ENCODE assay signal across 8 cellular contexts in genomic region chr1:111197598-111198289, GRCh38. TPM values are rescaled to one million over a fixed set of nuclear protein-coding genes. Genes with fewer than 3 reads are reported as not detected.
DNase-seq lines count a peak whose midpoint lies in the region; ATAC-seq and TF ChIP-seq lines count a peak whose summit lies in the region.

No MANE protein-coding gene starts in this region.

- H3K27ac Mint-ChIP-seq in activated T-cell treated with anti-CD3 and anti-CD28 coated beads, Interleukin-2, amount 50 U/mL, for 72 hours, result peak overlapping the region; percentile 97
- peak overlapping the region; percentile 95 to 99 (median 98) for H3K27ac Mint-ChIP-seq in immature natural killer cell
- no peak overlapping the region for H3K27ac Mint-ChIP-seq in type B pancreatic cell

- peaks cover 40 to 64% of the 10 kb centered on the region in 2 donors for H3K36me3 Mint-ChIP-seq in activated T-cell treated with anti-CD3 and anti-CD28 coated beads, Interleukin-2, amount 50 U/mL, for 72 hours (ENCODE audit: insufficient read depth in 2 of 2)
- H3K36me3 Mint-ChIP-seq in immature natural killer cell (peaks cover 50 to 68% (median 63%) of the 10 kb centered on the region in 3 donors), type B pancreatic cell (peaks cover 6% of the 10 kb centered on the region)

- H3K27me3 Mint-ChIP-seq in activated T-cell treated with anti-CD3 and anti-CD28 coated beads, Interleukin-2, amount 50 U/mL, for 72 hours (ENCODE audit: low read depth), result no peaks in the 10 kb centered on the region
- H3K27me3 Mint-ChIP-seq in immature natural killer cell (ENCODE audit: low read depth in 3 of 3) (peaks cover 0 to 15% (median 4%) of the 10 kb centered on the region in 3 donors), type B pancreatic cell (no peaks in the 10 kb centered on the region)

- peaks cover 88% of the 10 kb centered on the region for H3K4me1 Mint-ChIP-seq in activated T-cell treated with anti-CD3 and anti-CD28 coated beads, Interleukin-2, amount 50 U/mL, for 72 hours (ENCODE audit: low read depth)
- H3K4me1 Mint-ChIP-seq in immature natural killer cell (peaks cover 82 to 88% of the 10 kb centered on the region in 2 donors), type B pancreatic cell (ENCODE audit: unreplicated experiment) (peaks cover 31% of the 10 kb centered on the region)

- H3K9me3 Mint-ChIP-seq in activated T-cell treated with anti-CD3 and anti-CD28 coated beads, Interleukin-2, amount 50 U/mL, for 72 hours, result no peaks in the 10 kb centered on the region
- H3K9me3 Mint-ChIP-seq in immature natural killer cell (no peaks in the 10 kb centered on the region), type B pancreatic cell (no peaks in the 10 kb centered on the region)

- peak overlapping the region; percentile 93 to 98 for H3K4me3 Mint-ChIP-seq in activated T-cell treated with anti-CD3 and anti-CD28 coated beads, Interleukin-2, amount 50 U/mL, for 72 hours
- H3K4me3 Mint-ChIP-seq in immature natural killer cell, result peak overlapping the region; percentile 96 to 100 (median 99)
- H3K4me3 Mint-ChIP-seq in type B pancreatic cell, result no peak overlapping the region

- peak; percentile 50 to 54 for ATAC-seq in activated T-cell treated with anti-CD3 and anti-CD28 coated beads, Interleukin-2, amount 50 U/mL, for 72 hours (replicated peaks in 1 of 2)
- ATAC-seq in HG03565 (IDR thresholded peaks at IDR 0.05; ENCODE audit: unreplicated experiment) (no peak), HG03139 (IDR thresholded peaks at IDR 0.05; ENCODE audit: unreplicated experiment) (no peak)

- TF ChIP-seq CTCF in GM12872 (IDR thresholded peaks at IDR 0.05; ENCODE audit: insufficient read depth, low read depth, low read length) (peak; percentile 91), type B pancreatic cell (conservative IDR thresholded peaks at IDR 0.05) (peak; percentile 56)

- DNase-seq in NCI-H446 treated with DMSO at 0.1 percent for 48 hours (lab: John Stamatoyannopoulos, UW) (peak; percentile 4), immature natural killer cell (peak; percentile 76 to 82 (median 77)), type B pancreatic cell (ENCODE audit: extremely low spot score, unreplicated experiment) (no peak), EL (no peak)
- DNase-seq in activated T-cell treated with anti-CD3 and anti-CD28 coated beads, Interleukin-2, amount 50 U/mL, for 72 hours, result peak in 1 of 2 donors; percentile 67

RNA-seq across cellular contexts. Expression of gene DENND2D, which starts 2.7 kb away (rescaled TPM):
- total RNA-seq in activated T-cell treated with anti-CD3 and anti-CD28 coated beads, Interleukin-2, amount 50 U/mL, for 72 hours, result 100 to 1,000 TPM; 134 to 165 TPM
- polyA plus RNA-seq in immature natural killer cell, result 100 to 1,000 TPM; 145 to 474 (median 264) TPM
- 6.3 and 12.7 TPM in 2 replicates for total RNA-seq in type B pancreatic cell (ENCODE audit: low replicate concordance)

RNA-seq across cellular contexts. Expression of gene CHI3L2, which starts 29.8 kb away (rescaled TPM):
- 10 to 100 TPM in 1 of 2 donors, 1 to 10 TPM in 1; 9.0 to 10.6 TPM for total RNA-seq in activated T-cell treated with anti-CD3 and anti-CD28 coated beads, Interleukin-2, amount 50 U/mL, for 72 hours
- polyA plus RNA-seq in immature natural killer cell, result 10 to 100 TPM; 36.2 to 57.1 (median 42.8) TPM
- 0.72 and 3.4 TPM in 2 replicates for total RNA-seq in type B pancreatic cell (ENCODE audit: low replicate concordance)

RNA-seq across cellular contexts. Expression of gene CEPT1, which starts 57.7 kb away (rescaled TPM):
- total RNA-seq in activated T-cell treated with anti-CD3 and anti-CD28 coated beads, Interleukin-2, amount 50 U/mL, for 72 hours, result 10 to 100 TPM; 44.5 to 50.4 TPM
- polyA plus RNA-seq in immature natural killer cell, result 10 to 100 TPM; 14.7 to 20.9 (median 19.2) TPM
- total RNA-seq in type B pancreatic cell (ENCODE audit: low replicate concordance), result 41.0 and 45.1 TPM in 2 replicates

RNA-seq across cellular contexts. Expression of gene DRAM2, which starts 57.9 kb away (rescaled TPM):
- total RNA-seq in activated T-cell treated with anti-CD3 and anti-CD28 coated beads, Interleukin-2, amount 50 U/mL, for 72 hours, result 10 to 100 TPM; 73.3 to 89.4 TPM
- 10 to 100 TPM; 61.8 to 88.2 (median 80.4) TPM for polyA plus RNA-seq in immature natural killer cell
- total RNA-seq in type B pancreatic cell (ENCODE audit: low replicate concordance), result 42.6 and 61.3 TPM in 2 replicates

Comparison
In these comparisons a context has a peak if more than half of its experiments do, and no peak if none do; other contexts are left out.
1. DNase-seq: peak in NCI-H446 treated with DMSO at 0.1 percent for 48 hours (single experiment) and immature natural killer cell (3 of 3); none in type B pancreatic cell (single experiment) and EL (single experiment).
2. ATAC-seq: peak in activated T-cell treated with anti-CD3 and anti-CD28 coated beads, Interleukin-2, amount 50 U/mL, for 72 hours (2 of 2); none in HG03565 (single experiment) and HG03139 (single experiment).